In genomic region chr6:38320817-38321216, GRCh38 we compare ENCODE assay signal across 17 cellular contexts.
A peak's percentile ranks its signal among the peaks of the same experiment; 100 is the strongest.
DNase-seq lines count a peak whose midpoint lies in the region; ATAC-seq and TF ChIP-seq lines count a peak whose summit lies in the region.
"Had no signal": no experiment of that assay in that cellular context is flagged by ENCODE, and none has a peak within 500 bp of the region (broad histone marks: within the 10 kb centered on the region; RNA-seq: fewer than 3 reads in every experiment).

No MANE protein-coding gene starts in this region.

- 79% methylated on average over 6 of the region's 6 CpGs for WGBS in heart right ventricle, 2 donors

- no peaks in the 10 kb centered on the region for H3K9me3 ChIP-seq in CD4-positive, alpha-beta T cell (ENCODE audit: control insufficient read depth, low read length)
- H3K9me3 ChIP-seq in heart right ventricle = no peaks in the 10 kb centered on the region
- H3K9me3 ChIP-seq: vagina had no signal

- H3K27me3 Mint-ChIP-seq in CD4-positive, alpha-beta T cell = no peaks in the 10 kb centered on the region
- H3K27me3 Mint-ChIP-seq: activated CD4-positive, alpha-beta memory T cell treated with anti-CD3 and anti-CD28 coated beads for 36 hours; central memory CD8-positive, alpha-beta T cell; T-helper 17 cell had no signal

- no peak overlapping the region for H3K4me3 ChIP-seq in heart right ventricle
- H3K4me3 ChIP-seq: vagina had no signal

- ATAC-seq in GM19455 (IDR thresholded peaks at IDR 0.05; ENCODE audit: unreplicated experiment) = peak; percentile 54
- peak; percentile 69 for ATAC-seq in HG02870 (IDR thresholded peaks at IDR 0.05; ENCODE audit: unreplicated experiment)
- no peak for ATAC-seq in HG03521 (IDR thresholded peaks at IDR 0.05; ENCODE audit: unreplicated experiment)
- no peak for ATAC-seq in CD4-positive, alpha-beta T cell (ENCODE audit: poor library complexity)
- ATAC-seq in heart right ventricle = no peak
- ATAC-seq: esophagus mucosa, T-helper 17 cell had no signal

- no peak overlapping the region for H3K27ac Mint-ChIP-seq in CD4-positive, alpha-beta T cell
- H3K27ac Mint-ChIP-seq: activated CD4-positive, alpha-beta memory T cell treated with anti-CD3 and anti-CD28 coated beads for 36 hours; T-helper 17 cell had no signal

- H3K36me3 ChIP-seq in heart right ventricle = no peaks in the 10 kb centered on the region
- H3K36me3 ChIP-seq: vagina had no signal

- no peaks in the 10 kb centered on the region for H3K9me3 Mint-ChIP-seq in CD4-positive, alpha-beta T cell
- H3K9me3 Mint-ChIP-seq: activated CD4-positive, alpha-beta memory T cell treated with anti-CD3 and anti-CD28 coated beads for 36 hours; central memory CD8-positive, alpha-beta T cell had no signal

- CTCF ChIA-PET in CD4-positive, alpha-beta T cell (lab: Charles Lee) = no interaction called here

- POLR2A ChIA-PET in CD4-positive, alpha-beta T cell (lab: Charles Lee) = no interaction called here

- H3K4me1 Mint-ChIP-seq in CD4-positive, alpha-beta T cell (ENCODE audit: low read depth) = no peaks in the 10 kb centered on the region
- H3K4me1 Mint-ChIP-seq: central memory CD8-positive, alpha-beta T cell had no signal

- H3K4me3 Mint-ChIP-seq in CD4-positive, alpha-beta T cell = no peak overlapping the region
- H3K4me3 Mint-ChIP-seq: activated CD4-positive, alpha-beta memory T cell treated with anti-CD3 and anti-CD28 coated beads for 36 hours; central memory CD8-positive, alpha-beta T cell; T-helper 17 cell had no signal

- H3K4me1 ChIP-seq in heart right ventricle = peaks cover 0 to 17% (median 0%) of the 10 kb centered on the region in 9 donors
- H3K4me1 ChIP-seq: vagina had no signal

- H3K27me3 ChIP-seq in CD4-positive, alpha-beta T cell (ENCODE audit: control insufficient read depth, insufficient read depth, low read length) = no peaks in the 10 kb centered on the region
- H3K27me3 ChIP-seq in heart right ventricle = no peaks in the 10 kb centered on the region
- H3K27me3 ChIP-seq: vagina had no signal

- no peak overlapping the region for H3K27ac ChIP-seq in CD4-positive, alpha-beta T cell (ENCODE audit: low read depth, low read length)
- H3K27ac ChIP-seq in heart right ventricle = no peak overlapping the region
- H3K27ac ChIP-seq: vagina had no signal

- intact Hi-C loops in CD4-positive, alpha-beta T cell (cut with DNase I, micrococcal nuclease) = no loop called here
- intact Hi-C loops in heart right ventricle (cut with DNase I) = loop anchor here in 1 of 10 donors (10.0 kb wide), 1 partner anchor 154 kb away; no protein-coding TSS in a partner anchor

- peak; percentile 65 for DNase-seq in GM13977 (ENCODE audit: low spot score)
- DNase-seq in NCI-H146 (lab: John Stamatoyannopoulos, UW) = peak; percentile 55
- DNase-seq in CD4-positive, alpha-beta T cell = no peak
- DNase-seq in heart right ventricle = no peak
- no peak for DNase-seq in epidermal melanocyte (ENCODE audit: insufficient read length, low spot score)
- DNase-seq: activated CD4-positive, alpha-beta memory T cell treated with anti-CD3 and anti-CD28 coated beads for 36 hours; activated naive CD4-positive, alpha-beta T cell; Kasumi-1; mammary epithelial cell; stimulated activated CD4-positive, alpha-beta T cell treated with anti-CD3 and anti-CD28 coated beads, Interleukin-15, amount 100 ng/mL, for 24 hours; T-helper 17 cell had no signal

- TF ChIP-seq CTCF in GM13977 (IDR thresholded peaks at IDR 0.05; ENCODE audit: extremely low read depth, insufficient read depth, missing control alignments) (no peak), heart right ventricle (IDR thresholded peaks at IDR 0.05) (no peak)
- TF ChIP-seq CTCF in CD4-positive, alpha-beta T cell (IDR thresholded peaks at IDR 0.05) = no peak

- in situ Hi-C loops in GM13977 (cut with MboI; ENCODE audit: low pct_unique_long_range_greater_than_20kb, low sequenced_read_pairs, unreplicated experiment) = no loop called here

- peaks cover 23% of the 10 kb centered on the region for H3K36me3 Mint-ChIP-seq in CD4-positive, alpha-beta T cell (ENCODE audit: low read depth)

Comparison
In these comparisons a context has a peak if more than half of its experiments do, and no peak if none do; other contexts are left out.
1. DNase-seq: peak in GM13977 (single experiment) and NCI-H146 (single experiment); none in CD4-positive, alpha-beta T cell (0 of 10), heart right ventricle (0 of 2) and epidermal melanocyte (single experiment).
2. ATAC-seq: peak in GM19455 (single experiment) and HG02870 (single experiment); none in HG03521 (single experiment), CD4-positive, alpha-beta T cell (single experiment) and heart right ventricle (0 of 8).